ENCODE assay signal across 11 cellular contexts in the genomic region with DNA sequence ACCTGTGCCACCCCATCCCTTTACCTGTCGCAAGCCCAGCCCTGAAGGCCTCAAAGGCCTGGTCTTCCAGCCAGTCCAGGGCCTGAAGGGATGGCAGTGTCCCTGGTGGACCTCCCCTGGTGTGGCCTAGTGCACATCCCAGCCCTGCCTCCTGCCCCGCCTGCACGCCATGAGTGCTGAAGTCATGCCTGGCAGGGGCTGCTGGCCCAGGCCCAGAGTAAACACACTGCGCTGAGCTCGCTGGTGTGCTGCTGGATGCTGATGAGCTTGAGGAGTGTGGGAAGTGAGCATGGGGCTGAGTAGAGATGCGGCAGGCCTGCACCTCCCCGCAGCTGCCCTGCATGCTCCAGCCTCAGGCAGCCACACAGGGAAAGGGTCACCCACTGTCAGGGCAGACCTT. TPM values are rescaled to one million over a fixed set of nuclear protein-coding genes. Genes with fewer than 3 reads are reported as not detected.
DNase-seq lines count a peak whose midpoint lies in the region; ATAC-seq and TF ChIP-seq lines count a peak whose summit lies in the region.
"Had no signal": no experiment of that assay in that cellular context is flagged by ENCODE, and none has a peak within 500 bp of the region (broad histone marks: within the 10 kb centered on the region; RNA-seq: fewer than 3 reads in every experiment).

No MANE protein-coding gene starts in this region.

- peaks cover 0 to 2% of the 10 kb centered on the region in 2 donors for H3K27me3 Mint-ChIP-seq in natural killer cell treated with Interleukin-12 subunit alpha and Interleukin-12 subunit beta and Interleukin-15 and Interleukin-18, amount 100 ng/mL, for 72 hours
- peaks cover 0 to 2% of the 10 kb centered on the region in 2 donors for H3K27me3 Mint-ChIP-seq in natural killer cell (ENCODE audit: low read depth in 2 of 2)
- H3K27me3 Mint-ChIP-seq in GM23338 (ENCODE audit: insufficient read depth, low read depth, poor library complexity), result peaks cover 3% of the 10 kb centered on the region

- H3K79me2 ChIP-seq in mammary epithelial cell (ENCODE audit: insufficient read depth, low read length), result peaks cover 38% of the 10 kb centered on the region
- H3K79me2 ChIP-seq in GM23338 (replicated peaks; ENCODE audit: insufficient read depth), result no peaks in the 10 kb centered on the region

- peak; percentile 32 to 46 for ATAC-seq in natural killer cell treated with Interleukin-12 subunit alpha and Interleukin-12 subunit beta and Interleukin-15 and Interleukin-18, amount 100 ng/mL, for 72 hours
- ATAC-seq in natural killer cell (no peak), right lobe of liver (peak; percentile 96 to 99 (median 98)), GM23338 (no peak), GM18867 (IDR thresholded peaks at IDR 0.05; ENCODE audit: unreplicated experiment) (no peak)

- no peaks in the 10 kb centered on the region for H3K9me3 Mint-ChIP-seq in natural killer cell treated with Interleukin-12 subunit alpha and Interleukin-12 subunit beta and Interleukin-15 and Interleukin-18, amount 100 ng/mL, for 72 hours
- H3K9me3 Mint-ChIP-seq in natural killer cell (no peaks in the 10 kb centered on the region), GM23338 (no peaks in the 10 kb centered on the region)
- H3K9me3 Mint-ChIP-seq: CD4-positive, CD25-positive, alpha-beta regulatory T cell had no signal

- no peak for TF ChIP-seq POLR2A in right lobe of liver (IDR thresholded peaks at IDR 0.05)

- H3K4me3 ChIP-seq in mammary epithelial cell (replicated peaks in 1 of 3; ENCODE audit: insufficient read depth in 1 of 3, low read depth in 2 of 3, low read length in 3 of 3) (no peak overlapping the region), right lobe of liver (no peak overlapping the region), GM23338 (no peak overlapping the region)
- H3K4me3 ChIP-seq: SK-N-MC, skin epidermis had no signal

- H3K9me2 ChIP-seq in GM23338 (ENCODE audit: insufficient read depth), result no peaks in the 10 kb centered on the region

- no peak overlapping the region for H3K4me2 ChIP-seq in mammary epithelial cell (ENCODE audit: insufficient read depth, low read depth, low read length)
- H3K4me2 ChIP-seq in GM23338, result no peak overlapping the region

- CTCF ChIA-PET in mammary epithelial cell (lab: Charles Lee; ENCODE audit: low non-redundant PET), result no interaction called here

- 6% methylated on average over 6 of the region's 7 CpGs for WGBS in mammary epithelial cell (ENCODE audit: low coverage, missing lambda C conversion rate)
- WGBS in right lobe of liver (ENCODE audit: insufficient coverage, low coverage, low lambda C conversion rate, missing lambda C conversion rate), result 86% methylated on average over 1 of the region's 7 CpGs

- dilution Hi-C loops in mammary epithelial cell (cut with HindIII; ENCODE audit: low sequenced_read_pairs), result no loop called here

- BruUV-seq in mammary epithelial cell (replicated peaks; lab: Mats Ljungman, UMichigan), result no TSS peak

- H3K9ac ChIP-seq in mammary epithelial cell (ENCODE audit: insufficient read depth, low read length), result no peak overlapping the region

- no peak overlapping the region for H3K27ac Mint-ChIP-seq in natural killer cell treated with Interleukin-12 subunit alpha and Interleukin-12 subunit beta and Interleukin-15 and Interleukin-18, amount 100 ng/mL, for 72 hours
- no peak overlapping the region for H3K27ac Mint-ChIP-seq in natural killer cell
- H3K27ac Mint-ChIP-seq in GM23338, result no peak overlapping the region
- H3K27ac Mint-ChIP-seq: CD4-positive, CD25-positive, alpha-beta regulatory T cell had no signal

- peaks cover 24% of the 10 kb centered on the region for H3K36me3 ChIP-seq in mammary epithelial cell (ENCODE audit: insufficient read depth, low read length)
- H3K36me3 ChIP-seq in right lobe of liver, result peaks cover 0 to 5% (median 2%) of the 10 kb centered on the region in 4 donors
- H3K36me3 ChIP-seq in GM23338 (ENCODE audit: insufficient read depth), result no peaks in the 10 kb centered on the region

- in situ Hi-C loops in mammary epithelial cell (cut with MboI; ENCODE audit: low sequenced_read_pairs in 2 of 2), result no loop called here

- H4K20me1 ChIP-seq in mammary epithelial cell (ENCODE audit: insufficient read depth, low read length) (no peaks in the 10 kb centered on the region), GM23338 (replicated peaks; ENCODE audit: insufficient read depth) (no peaks in the 10 kb centered on the region)

- H3K4me1 Mint-ChIP-seq in natural killer cell treated with Interleukin-12 subunit alpha and Interleukin-12 subunit beta and Interleukin-15 and Interleukin-18, amount 100 ng/mL, for 72 hours (ENCODE audit: low read depth in 2 of 2), result no peaks in the 10 kb centered on the region
- H3K4me1 Mint-ChIP-seq in natural killer cell (peaks cover 0 to under 1% of the 10 kb centered on the region in 2 donors), GM23338 (peaks cover 6% of the 10 kb centered on the region; the same call in 1 of the 3 replicates)

- peaks cover 24% of the 10 kb centered on the region for H3K4me1 ChIP-seq in mammary epithelial cell (ENCODE audit: insufficient read depth, low read length)
- no peaks in the 10 kb centered on the region for H3K4me1 ChIP-seq in right lobe of liver
- no peaks in the 10 kb centered on the region for H3K4me1 ChIP-seq in GM23338 (ENCODE audit: insufficient read depth)

- H3K27ac ChIP-seq in mammary epithelial cell (ENCODE audit: insufficient read depth, low read depth, low read length), result no peak overlapping the region
- no peak overlapping the region for H3K27ac ChIP-seq in right lobe of liver
- H3K27ac ChIP-seq in GM23338 (ENCODE audit: low read depth), result no peak overlapping the region
- H3K27ac ChIP-seq: SK-N-MC had no signal

- no peak for DNase-seq in natural killer cell treated with Interleukin-12 subunit alpha and Interleukin-12 subunit beta and Interleukin-15 and Interleukin-18, amount 100 ng/mL, for 72 hours (ENCODE audit: low spot score)
- DNase-seq in natural killer cell, result no peak
- DNase-seq in mammary epithelial cell, result peak; percentile 72
- DNase-seq in right lobe of liver, result peak; percentile 88 to 90 (median 89)
- DNase-seq in MV-4-11 (lab: John Stamatoyannopoulos, UW), result no peak
- no peak for DNase-seq in GM23338 (ENCODE audit: low spot score)
- no peak for DNase-seq in T-helper 1 cell
- DNase-seq: CD4-positive, CD25-positive, alpha-beta regulatory T cell had no signal

- no peaks in the 10 kb centered on the region for H3K36me3 Mint-ChIP-seq in natural killer cell treated with Interleukin-12 subunit alpha and Interleukin-12 subunit beta and Interleukin-15 and Interleukin-18, amount 100 ng/mL, for 72 hours
- H3K36me3 Mint-ChIP-seq in natural killer cell (no peaks in the 10 kb centered on the region), GM23338 (ENCODE audit: low read depth) (no peaks in the 10 kb centered on the region; the same call in 2 of the 3 replicates)
- H3K36me3 Mint-ChIP-seq: CD4-positive, CD25-positive, alpha-beta regulatory T cell had no signal

- H3K9me3 ChIP-seq in mammary epithelial cell (replicated peaks; ENCODE audit: insufficient read depth, low read length) (no peaks in the 10 kb centered on the region), right lobe of liver (no peaks in the 10 kb centered on the region)

- no peak overlapping the region for H2AFZ ChIP-seq in mammary epithelial cell (ENCODE audit: low read depth, low read length)
- no peak overlapping the region for H2AFZ ChIP-seq in GM23338

- TF ChIP-seq CTCF in natural killer cell (IDR thresholded peaks at IDR 0.05) (no peak), mammary epithelial cell (conservative IDR thresholded peaks at IDR 0.05 in 1 of 2, IDR thresholded peaks at IDR 0.05 in 1 of 2; ENCODE audit: extremely low read depth in 1 of 2, insufficient read depth in 1 of 2, low read depth in 1 of 2, low read length in 2 of 2) (no peak), right lobe of liver (IDR thresholded peaks at IDR 0.05) (no peak), GM23338 (conservative IDR thresholded peaks at IDR 0.05; ENCODE audit: low read depth in 2 of 2) (no peak)

- H3K27me3 ChIP-seq in mammary epithelial cell (ENCODE audit: insufficient read depth, low read length), result no peaks in the 10 kb centered on the region
- H3K27me3 ChIP-seq in right lobe of liver, result no peaks in the 10 kb centered on the region
- no peaks in the 10 kb centered on the region for H3K27me3 ChIP-seq in GM23338 (ENCODE audit: insufficient read depth)

- intact Hi-C loops in natural killer cell (cut with micrococcal nuclease) (no loop called here), mammary epithelial cell (cut with micrococcal nuclease) (no loop called here), right lobe of liver (cut with DNase I) (loop anchor here in 1 of 2 donors (10.0 kb wide), 1 partner anchor 70 kb away; no protein-coding TSS in a partner anchor)

- H3F3A ChIP-seq in GM23338 (replicated peaks; ENCODE audit: low read depth), result no peaks in the 10 kb centered on the region

- no peak overlapping the region for H3K4me3 Mint-ChIP-seq in natural killer cell treated with Interleukin-12 subunit alpha and Interleukin-12 subunit beta and Interleukin-15 and Interleukin-18, amount 100 ng/mL, for 72 hours
- H3K4me3 Mint-ChIP-seq in natural killer cell (no peak overlapping the region), GM23338 (no peak overlapping the region)
- H3K4me3 Mint-ChIP-seq: CD4-positive, CD25-positive, alpha-beta regulatory T cell had no signal

RNA-seq across cellular contexts. Expression of a gene that starts 43.2 kb away (rescaled TPM):
- total RNA-seq in natural killer cell treated with Interleukin-12 subunit alpha and Interleukin-12 subunit beta and Interleukin-15 and Interleukin-18, amount 100 ng/mL, for 72 hours, result not detected
- not detected for total RNA-seq in natural killer cell
- total RNA-seq in mammary epithelial cell, result 100 to 1,000 TPM; 179 to 311 TPM
- 615 TPM for polyA plus RNA-seq in mammary epithelial cell
- 271 TPM for polyA minus RNA-seq in mammary epithelial cell
- total RNA-seq in right lobe of liver, result 100 to 1,000 TPM in 3 of 6 experiments, 10 to 100 TPM in 3; 91.9 to 224 (median 134) TPM
- 16.1 and 16.5 TPM in 2 replicates for total RNA-seq in GM23338 (2014; rRNA removed; shearing (Covaris generic))
- polyA plus RNA-seq in GM23338 (2016; fragmentation: Nextera tagmentation; extraction: Ambion mirVana), result 8.1 and 12.2 TPM in 2 replicates
- total RNA-seq: CD4-positive, CD25-positive, alpha-beta regulatory T cell had no signal
- polyA plus RNA-seq: CD4-positive, CD25-positive, alpha-beta regulatory T cell had no signal

RNA-seq across cellular contexts. Expression of a gene that starts 50.1 kb away (rescaled TPM):
- not detected for total RNA-seq in natural killer cell treated with Interleukin-12 subunit alpha and Interleukin-12 subunit beta and Interleukin-15 and Interleukin-18, amount 100 ng/mL, for 72 hours
- total RNA-seq in natural killer cell, result not detected
- under 1 TPM in 1 of 2 donors, not detected in 1; 0.17 TPM for total RNA-seq in mammary epithelial cell
- not detected for polyA plus RNA-seq in mammary epithelial cell
- not detected for polyA minus RNA-seq in mammary epithelial cell
- not detected for total RNA-seq in right lobe of liver
- not detected in 2 replicates for total RNA-seq in GM23338 (2014; rRNA removed; shearing (Covaris generic))
- polyA plus RNA-seq in GM23338 (2016; fragmentation: Nextera tagmentation; extraction: Ambion mirVana), result not detected in 2 replicates
- total RNA-seq: CD4-positive, CD25-positive, alpha-beta regulatory T cell had no signal
- polyA plus RNA-seq: CD4-positive, CD25-positive, alpha-beta regulatory T cell had no signal

RNA-seq across cellular contexts. Expression of a gene that starts 56.0 kb away (rescaled TPM):
- not detected for total RNA-seq in natural killer cell treated with Interleukin-12 subunit alpha and Interleukin-12 subunit beta and Interleukin-15 and Interleukin-18, amount 100 ng/mL, for 72 hours
- total RNA-seq in natural killer cell, result not detected
- total RNA-seq in mammary epithelial cell, result under 1 TPM; 0.24 to 0.33 TPM
- 1.1 TPM for polyA plus RNA-seq in mammary epithelial cell
- polyA minus RNA-seq in mammary epithelial cell, result 1.6 TPM
- under 1 TPM in 2 of 6 experiments, not detected in 4; 0.06 to 0.20 TPM for total RNA-seq in right lobe of liver
- total RNA-seq in GM23338 (2014; rRNA removed; shearing (Covaris generic)), result 0.03 TPM in 1 of 2 replicates, not detected in the other
- polyA plus RNA-seq in GM23338 (2016; fragmentation: Nextera tagmentation; extraction: Ambion mirVana), result 0.05 TPM in 1 of 2 replicates, not detected in the other
- total RNA-seq: CD4-positive, CD25-positive, alpha-beta regulatory T cell had no signal
- polyA plus RNA-seq: CD4-positive, CD25-positive, alpha-beta regulatory T cell had no signal

Comparison
In these comparisons a context has a peak if more than half of its experiments do, and no peak if none do; other contexts are left out.
1. ATAC-seq: peak in natural killer cell treated with Interleukin-12 subunit alpha and Interleukin-12 subunit beta and Interleukin-15 and Interleukin-18, amount 100 ng/mL, for 72 hours (2 of 2) and right lobe of liver (4 of 4); none in natural killer cell (0 of 3), GM23338 (single experiment) and GM18867 (single experiment).
2. DNase-seq: peak in mammary epithelial cell (single experiment) and right lobe of liver (3 of 3); none in natural killer cell treated with Interleukin-12 subunit alpha and Interleukin-12 subunit beta and Interleukin-15 and Interleukin-18, amount 100 ng/mL, for 72 hours (single experiment), natural killer cell (single experiment), MV-4-11 (single experiment), GM23338 (single experiment) and T-helper 1 cell (0 of 5).
3. RNA of a gene that starts 43.2 kb away (total RNA-seq): 179 to 311 TPM in mammary epithelial cell, 91.9 to 224 TPM in right lobe of liver and 16.1 to 16.5 TPM in GM23338; not detected in natural killer cell and not detected in natural killer cell treated with Interleukin-12 subunit alpha and Interleukin-12 subunit beta and Interleukin-15 and Interleukin-18, amount 100 ng/mL, for 72 hours; every median in the first group is over 10 times any median in the second.